ENCODE assay signal across 1 cellular context in genomic region chr6:138377844-138378243, GRCh38.
TF ChIP-seq lines count a peak whose summit lies in the region.

Gene SMIM28 (plus strand): TSS chr6:138377905. CDS start chr6:138378073, 168 bp downstream.

TF ChIP-seq in H1, 55 proteins besides CTCF, POLR2A, EP300 and RAD21 (continued from another document):
- TF ChIP-seq, protein P1, sequence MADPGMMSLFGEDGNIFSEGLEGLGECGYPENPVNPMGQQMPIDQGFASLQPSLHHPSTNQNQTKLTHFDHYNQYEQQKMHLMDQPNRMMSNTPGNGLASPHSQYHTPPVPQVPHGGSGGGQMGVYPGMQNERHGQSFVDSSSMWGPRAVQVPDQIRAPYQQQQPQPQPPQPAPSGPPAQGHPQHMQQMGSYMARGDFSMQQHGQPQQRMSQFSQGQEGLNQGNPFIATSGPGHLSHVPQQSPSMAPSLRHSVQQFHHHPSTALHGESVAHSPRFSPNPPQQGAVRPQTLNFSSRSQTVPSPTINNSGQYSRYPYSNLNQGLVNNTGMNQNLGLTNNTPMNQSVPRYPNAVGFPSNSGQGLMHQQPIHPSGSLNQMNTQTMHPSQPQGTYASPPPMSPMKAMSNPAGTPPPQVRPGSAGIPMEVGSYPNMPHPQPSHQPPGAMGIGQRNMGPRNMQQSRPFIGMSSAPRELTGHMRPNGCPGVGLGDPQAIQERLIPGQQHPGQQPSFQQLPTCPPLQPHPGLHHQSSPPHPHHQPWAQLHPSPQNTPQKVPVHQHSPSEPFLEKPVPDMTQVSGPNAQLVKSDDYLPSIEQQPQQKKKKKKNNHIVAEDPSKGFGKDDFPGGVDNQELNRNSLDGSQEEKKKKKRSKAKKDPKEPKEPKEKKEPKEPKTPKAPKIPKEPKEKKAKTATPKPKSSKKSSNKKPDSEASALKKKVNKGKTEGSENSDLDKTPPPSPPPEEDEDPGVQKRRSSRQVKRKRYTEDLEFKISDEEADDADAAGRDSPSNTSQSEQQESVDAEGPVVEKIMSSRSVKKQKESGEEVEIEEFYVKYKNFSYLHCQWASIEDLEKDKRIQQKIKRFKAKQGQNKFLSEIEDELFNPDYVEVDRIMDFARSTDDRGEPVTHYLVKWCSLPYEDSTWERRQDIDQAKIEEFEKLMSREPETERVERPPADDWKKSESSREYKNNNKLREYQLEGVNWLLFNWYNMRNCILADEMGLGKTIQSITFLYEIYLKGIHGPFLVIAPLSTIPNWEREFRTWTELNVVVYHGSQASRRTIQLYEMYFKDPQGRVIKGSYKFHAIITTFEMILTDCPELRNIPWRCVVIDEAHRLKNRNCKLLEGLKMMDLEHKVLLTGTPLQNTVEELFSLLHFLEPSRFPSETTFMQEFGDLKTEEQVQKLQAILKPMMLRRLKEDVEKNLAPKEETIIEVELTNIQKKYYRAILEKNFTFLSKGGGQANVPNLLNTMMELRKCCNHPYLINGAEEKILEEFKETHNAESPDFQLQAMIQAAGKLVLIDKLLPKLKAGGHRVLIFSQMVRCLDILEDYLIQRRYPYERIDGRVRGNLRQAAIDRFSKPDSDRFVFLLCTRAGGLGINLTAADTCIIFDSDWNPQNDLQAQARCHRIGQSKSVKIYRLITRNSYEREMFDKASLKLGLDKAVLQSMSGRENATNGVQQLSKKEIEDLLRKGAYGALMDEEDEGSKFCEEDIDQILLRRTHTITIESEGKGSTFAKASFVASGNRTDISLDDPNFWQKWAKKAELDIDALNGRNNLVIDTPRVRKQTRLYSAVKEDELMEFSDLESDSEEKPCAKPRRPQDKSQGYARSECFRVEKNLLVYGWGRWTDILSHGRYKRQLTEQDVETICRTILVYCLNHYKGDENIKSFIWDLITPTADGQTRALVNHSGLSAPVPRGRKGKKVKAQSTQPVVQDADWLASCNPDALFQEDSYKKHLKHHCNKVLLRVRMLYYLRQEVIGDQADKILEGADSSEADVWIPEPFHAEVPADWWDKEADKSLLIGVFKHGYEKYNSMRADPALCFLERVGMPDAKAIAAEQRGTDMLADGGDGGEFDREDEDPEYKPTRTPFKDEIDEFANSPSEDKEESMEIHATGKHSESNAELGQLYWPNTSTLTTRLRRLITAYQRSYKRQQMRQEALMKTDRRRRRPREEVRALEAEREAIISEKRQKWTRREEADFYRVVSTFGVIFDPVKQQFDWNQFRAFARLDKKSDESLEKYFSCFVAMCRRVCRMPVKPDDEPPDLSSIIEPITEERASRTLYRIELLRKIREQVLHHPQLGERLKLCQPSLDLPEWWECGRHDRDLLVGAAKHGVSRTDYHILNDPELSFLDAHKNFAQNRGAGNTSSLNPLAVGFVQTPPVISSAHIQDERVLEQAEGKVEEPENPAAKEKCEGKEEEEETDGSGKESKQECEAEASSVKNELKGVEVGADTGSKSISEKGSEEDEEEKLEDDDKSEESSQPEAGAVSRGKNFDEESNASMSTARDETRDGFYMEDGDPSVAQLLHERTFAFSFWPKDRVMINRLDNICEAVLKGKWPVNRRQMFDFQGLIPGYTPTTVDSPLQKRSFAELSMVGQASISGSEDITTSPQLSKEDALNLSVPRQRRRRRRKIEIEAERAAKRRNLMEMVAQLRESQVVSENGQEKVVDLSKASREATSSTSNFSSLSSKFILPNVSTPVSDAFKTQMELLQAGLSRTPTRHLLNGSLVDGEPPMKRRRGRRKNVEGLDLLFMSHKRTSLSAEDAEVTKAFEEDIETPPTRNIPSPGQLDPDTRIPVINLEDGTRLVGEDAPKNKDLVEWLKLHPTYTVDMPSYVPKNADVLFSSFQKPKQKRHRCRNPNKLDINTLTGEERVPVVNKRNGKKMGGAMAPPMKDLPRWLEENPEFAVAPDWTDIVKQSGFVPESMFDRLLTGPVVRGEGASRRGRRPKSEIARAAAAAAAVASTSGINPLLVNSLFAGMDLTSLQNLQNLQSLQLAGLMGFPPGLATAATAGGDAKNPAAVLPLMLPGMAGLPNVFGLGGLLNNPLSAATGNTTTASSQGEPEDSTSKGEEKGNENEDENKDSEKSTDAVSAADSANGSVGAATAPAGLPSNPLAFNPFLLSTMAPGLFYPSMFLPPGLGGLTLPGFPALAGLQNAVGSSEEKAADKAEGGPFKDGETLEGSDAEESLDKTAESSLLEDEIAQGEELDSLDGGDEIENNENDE (IDR thresholded peaks at IDR 0.05; ENCODE audit: insufficient replicate concordance, low read length) = no peak
- no peak for TF ChIP-seq KDM1A (IDR thresholded peaks at IDR 0.05; ENCODE audit: borderline replicate concordance, low read length)
- TF ChIP-seq FOSL1 (IDR thresholded peaks at IDR 0.05; ENCODE audit: insufficient read depth, low read depth, low read length) = no peak
- TF ChIP-seq JUND (IDR thresholded peaks at IDR 0.05; ENCODE audit: low read length) = no peak
- TF ChIP-seq POU5F1 (IDR thresholded peaks at IDR 0.05; ENCODE audit: low read depth, low read length) = no peak
- TF ChIP-seq SRF (IDR thresholded peaks at IDR 0.05; ENCODE audit: low read depth, low read length) = no peak
- no peak for TF ChIP-seq HDAC2 (IDR thresholded peaks at IDR 0.05; ENCODE audit: borderline replicate concordance in 1 of 2, low read depth in 2 of 2, low read length in 2 of 2)
- no peak for TF ChIP-seq USF2 (IDR thresholded peaks at IDR 0.05; ENCODE audit: low read length)
- TF ChIP-seq PHF8 (conservative IDR thresholded peaks at IDR 0.05; ENCODE audit: low read depth, low read length) = no peak
- no peak for TF ChIP-seq EZH2 (IDR thresholded peaks at IDR 0.05; ENCODE audit: low read depth, low read length, severe bottlenecking)
- TF ChIP-seq, protein P2, sequence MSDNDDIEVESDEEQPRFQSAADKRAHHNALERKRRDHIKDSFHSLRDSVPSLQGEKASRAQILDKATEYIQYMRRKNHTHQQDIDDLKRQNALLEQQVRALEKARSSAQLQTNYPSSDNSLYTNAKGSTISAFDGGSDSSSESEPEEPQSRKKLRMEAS (IDR thresholded peaks at IDR 0.05) = no peak
- no peak for TF ChIP-seq RXRA (IDR thresholded peaks at IDR 0.05; ENCODE audit: insufficient read depth, low read depth, low read length)
- TF ChIP-seq CHD1 (IDR thresholded peaks at IDR 0.05; ENCODE audit: low read depth, low read length) = no peak
- no peak for TF ChIP-seq ASH2L (IDR thresholded peaks at IDR 0.05; ENCODE audit: low read length)
